Comparison of ENCODE assay signal across 23 cellular contexts in the genomic region with DNA sequence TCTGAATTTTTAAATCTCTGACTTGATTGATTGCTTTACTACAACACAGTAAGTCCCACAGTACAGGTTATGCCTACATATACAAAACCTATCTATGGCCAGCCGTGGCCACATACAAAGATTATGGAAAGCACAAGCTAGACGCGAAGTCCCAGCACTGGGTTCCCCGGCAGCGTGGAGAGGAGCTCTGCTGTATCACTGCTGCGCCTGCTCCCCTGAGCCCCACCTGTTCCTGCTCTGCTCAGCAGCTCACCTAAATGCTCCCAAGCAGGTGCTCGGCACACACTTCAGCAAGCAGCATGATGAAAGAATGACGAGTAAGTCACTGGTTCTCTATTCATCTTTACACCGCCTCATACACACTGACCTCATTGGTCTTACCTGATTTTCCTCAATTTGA. TPM values are rescaled to one million over a fixed set of nuclear protein-coding genes. Genes with fewer than 3 reads are reported as not detected.
A peak's percentile ranks its signal among the peaks of the same experiment; 100 is the strongest.
DNase-seq lines count a peak whose midpoint lies in the region; ATAC-seq and TF ChIP-seq lines count a peak whose summit lies in the region.
"Had no signal": no experiment of that assay in that cellular context is flagged by ENCODE, and none has a peak within 500 bp of the region (broad histone marks: within the 10 kb centered on the region; RNA-seq: fewer than 3 reads in every experiment).

No MANE protein-coding gene starts in this region.

- peaks cover 52% of the 10 kb centered on the region for H3K4me1 ChIP-seq in lower lobe of right lung
- peaks cover 45 to 81% (median 55%) of the 10 kb centered on the region in 4 donors for H3K4me1 ChIP-seq in stomach
- H3K4me1 ChIP-seq: BLaER1 had no signal

- no peak for DNase-seq in activated T-cell treated with anti-CD3 and anti-CD28 coated beads, Interleukin-2, amount 50 U/mL, for 24 hours
- DNase-seq in activated T-cell treated with anti-CD3 and anti-CD28 coated beads, Interleukin-2, amount 50 U/mL, for 4 hours: no peak
- no peak for DNase-seq in RWPE1 (ENCODE audit: low spot score)
- peak; percentile 36 for DNase-seq in lower lobe of right lung
- DNase-seq in stomach: no peak
- no peak for DNase-seq in NCI-H524 (lab: John Stamatoyannopoulos, UW)
- DNase-seq in UCSD-AML1 (lab: John Stamatoyannopoulos, UW; ENCODE audit: unreplicated experiment): no peak
- no peak for DNase-seq in NAMALWA (ENCODE audit: low spot score)
- DNase-seq: ACHN; CD8-positive, alpha-beta T cell; DMS153; KBM-7; MM.1S; NCI-H1092; NCI-H1436; NCI-H187 treated with DMSO at 0.1 percent for 48 hours; NCI-H2107; NCI-H748 treated with DMSO at 0.1 percent for 48 hours; PC-9; RPMI8226; SHP77 treated with DMSO at 0.1 percent for 48 hours had no signal

- H3K27ac ChIP-seq in RWPE1 (peak overlapping the region; percentile 36), lower lobe of right lung (no peak overlapping the region), stomach (peak overlapping the region in 3 of 5 donors; percentile 90 to 95 (median 92))
- H3K27ac ChIP-seq: 22Rv1, BLaER1, PC-9 had no signal

- peak overlapping the region; percentile 6 for H3K27ac Mint-ChIP-seq in activated T-cell treated with anti-CD3 and anti-CD28 coated beads, Interleukin-2, amount 50 U/mL, for 24 hours

- peaks cover 94% of the 10 kb centered on the region for H3K36me3 Mint-ChIP-seq in activated T-cell treated with anti-CD3 and anti-CD28 coated beads, Interleukin-2, amount 50 U/mL, for 24 hours (ENCODE audit: low read depth)
- peaks cover 45% of the 10 kb centered on the region for H3K36me3 Mint-ChIP-seq in activated T-cell treated with anti-CD3 and anti-CD28 coated beads, Interleukin-2, amount 50 U/mL, for 4 hours (ENCODE audit: insufficient read depth)

- H3K9me3 Mint-ChIP-seq in activated T-cell treated with anti-CD3 and anti-CD28 coated beads, Interleukin-2, amount 50 U/mL, for 24 hours: no peaks in the 10 kb centered on the region
- no peaks in the 10 kb centered on the region for H3K9me3 Mint-ChIP-seq in activated T-cell treated with anti-CD3 and anti-CD28 coated beads, Interleukin-2, amount 50 U/mL, for 4 hours
- H3K9me3 Mint-ChIP-seq: CD8-positive, alpha-beta T cell had no signal

- H3K9me3 ChIP-seq in lower lobe of right lung (no peaks in the 10 kb centered on the region), stomach (no peaks in the 10 kb centered on the region)
- H3K9me3 ChIP-seq: BLaER1 had no signal

- POLR2A ChIA-PET in RWPE1 (lab: Yijun Ruan, JAX; ENCODE audit: low non-redundant PET): no interaction called here

- 84 to 94% (median 85%) methylated on average over 9 of the region's 9 CpGs for WGBS in stomach, 5 donors

- no peak overlapping the region for H3K4me3 ChIP-seq in lower lobe of right lung
- H3K4me3 ChIP-seq in stomach: no peak overlapping the region
- H3K4me3 ChIP-seq: BLaER1, PC-9 had no signal

- CTCF ChIA-PET in RWPE1 (lab: Yijun Ruan, JAX): no interaction called here

- intact Hi-C loops in lower lobe of right lung (cut with DNase I): no loop called here
- intact Hi-C loops in stomach (cut with DNase I; ENCODE audit: low total_unique reads): no loop called here

- TF ChIP-seq EP300 in stomach (IDR thresholded peaks at IDR 0.05): no peak

- no peak for TF ChIP-seq CTCF in RWPE1 (conservative IDR thresholded peaks at IDR 0.05; ENCODE audit: low read depth)
- no peak for TF ChIP-seq CTCF in lower lobe of right lung (IDR thresholded peaks at IDR 0.05)
- no peak for TF ChIP-seq CTCF in stomach (IDR thresholded peaks at IDR 0.05)

- H3K4me3 Mint-ChIP-seq in activated T-cell treated with anti-CD3 and anti-CD28 coated beads, Interleukin-2, amount 50 U/mL, for 24 hours: no peak overlapping the region
- no peak overlapping the region for H3K4me3 Mint-ChIP-seq in activated T-cell treated with anti-CD3 and anti-CD28 coated beads, Interleukin-2, amount 50 U/mL, for 4 hours
- H3K4me3 Mint-ChIP-seq: CD8-positive, alpha-beta T cell had no signal

- H3K4me1 Mint-ChIP-seq in activated T-cell treated with anti-CD3 and anti-CD28 coated beads, Interleukin-2, amount 50 U/mL, for 24 hours (ENCODE audit: low read depth): peaks cover 30% of the 10 kb centered on the region
- H3K4me1 Mint-ChIP-seq in activated T-cell treated with anti-CD3 and anti-CD28 coated beads, Interleukin-2, amount 50 U/mL, for 4 hours (ENCODE audit: low read depth): peaks cover 16% of the 10 kb centered on the region

- ATAC-seq in activated T-cell treated with anti-CD3 and anti-CD28 coated beads, Interleukin-2, amount 50 U/mL, for 4 hours: no peak
- no peak for ATAC-seq in lower lobe of right lung
- ATAC-seq: CD8-positive, alpha-beta T cell had no signal

- no peaks in the 10 kb centered on the region for H3K27me3 Mint-ChIP-seq in activated T-cell treated with anti-CD3 and anti-CD28 coated beads, Interleukin-2, amount 50 U/mL, for 24 hours
- H3K27me3 Mint-ChIP-seq in activated T-cell treated with anti-CD3 and anti-CD28 coated beads, Interleukin-2, amount 50 U/mL, for 4 hours (ENCODE audit: low read depth): no peaks in the 10 kb centered on the region

- TF ChIP-seq POLR2A in stomach (IDR thresholded peaks at IDR 0.05): no peak

- H3K27me3 ChIP-seq in lower lobe of right lung (ENCODE audit: low read depth) (no peaks in the 10 kb centered on the region), stomach (no peaks in the 10 kb centered on the region)
- H3K27me3 ChIP-seq: BLaER1 had no signal

- H3K36me3 ChIP-seq in lower lobe of right lung (peaks cover 94% of the 10 kb centered on the region), stomach (peaks cover 34 to 78% (median 73%) of the 10 kb centered on the region in 4 donors)

RNA-seq across cellular contexts. Expression of a gene that starts 20.6 kb away (rescaled TPM):
- 10 to 100 TPM; 27.2 to 34.6 (median 31.8) TPM for total RNA-seq in activated T-cell treated with anti-CD3 and anti-CD28 coated beads, Interleukin-2, amount 50 U/mL, for 4 hours
- total RNA-seq in lower lobe of right lung (77.9 TPM), stomach (100 to 1,000 TPM in 2 of 5 donors, 10 to 100 TPM in 3; 54.3 to 358 (median 58.1) TPM)
- polyA plus RNA-seq in stomach: 10 to 100 TPM; 15.0 to 23.0 (median 15.4) TPM

RNA-seq across cellular contexts. Expression of a gene that starts 36.8 kb away (rescaled TPM):
- 10 to 100 TPM; 13.6 to 19.6 (median 17.6) TPM for total RNA-seq in activated T-cell treated with anti-CD3 and anti-CD28 coated beads, Interleukin-2, amount 50 U/mL, for 4 hours
- 31.1 TPM for total RNA-seq in lower lobe of right lung
- 10 to 100 TPM; 13.3 to 40.6 (median 17.6) TPM for total RNA-seq in stomach
- polyA plus RNA-seq in stomach: 10 to 100 TPM in 1 of 3 donors, 1 to 10 TPM in 2; 3.6 to 10.2 (median 8.4) TPM
